9 cellular contexts compared by ENCODE assay signal in the genomic region with DNA sequence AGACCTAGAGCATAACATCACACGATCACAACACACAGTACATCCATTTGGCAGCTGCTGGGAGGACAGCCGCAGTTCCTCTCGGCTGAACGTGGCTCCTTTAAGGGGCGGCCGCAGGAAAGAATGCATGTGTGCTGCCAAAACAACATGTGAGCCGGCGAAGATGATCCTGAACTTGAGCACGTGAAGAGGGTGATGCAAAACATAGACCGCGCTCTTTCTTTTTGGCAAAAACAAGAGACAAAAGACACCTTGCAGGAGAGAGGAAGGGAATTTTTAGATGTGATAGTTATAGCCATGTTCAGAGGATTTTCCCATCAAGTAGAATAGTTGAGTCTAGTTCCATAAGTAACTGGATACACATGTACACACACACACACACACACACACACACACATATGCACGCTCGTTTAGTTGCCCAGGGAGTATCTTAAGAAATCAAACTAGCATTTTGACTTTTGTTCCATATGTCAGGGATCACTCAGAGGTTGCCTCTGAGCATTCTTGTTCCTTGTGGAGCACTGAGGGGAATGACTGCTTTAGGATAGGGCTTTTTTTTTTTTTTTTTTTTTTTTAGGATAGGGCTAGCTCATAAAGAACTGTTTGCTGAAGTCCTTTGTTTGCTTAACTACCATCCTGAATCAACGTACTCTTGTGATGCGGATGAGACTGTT. TPM values are rescaled to one million over a fixed set of nuclear protein-coding genes. Genes with fewer than 3 reads are reported as not detected.
A peak's percentile ranks its signal among the peaks of the same experiment; 100 is the strongest.
DNase-seq lines count a peak whose midpoint lies in the region; ATAC-seq, FAIRE-seq and TF ChIP-seq lines count a peak whose summit lies in the region.
"Had no signal": no experiment of that assay in that cellular context is flagged by ENCODE, and none has a peak within 500 bp of the region (broad histone marks: within the 10 kb centered on the region; RNA-seq: fewer than 3 reads in every experiment).

No MANE protein-coding gene starts in this region.

- H3K27ac Mint-ChIP-seq in activated T-helper 2 cell treated with anti-CD3 and anti-CD28 coated beads, Interferon-gamma antibody, Interleukin-2, Interleukin-4, amounts not matched to agents 10 μg/mL and 5 μg/mL and 100 μg/mL, durations not matched to agents 14 hours and 24 hours and 36 hours = no peak overlapping the region
- H3K27ac Mint-ChIP-seq: activated naive CD8-positive, alpha-beta T cell treated with anti-CD3 and anti-CD28 coated beads, Interleukin-2, amount 10 ng/mL, durations not matched to agents 7 days and 5 days had no signal

- in situ Hi-C loops in astrocyte of the cerebellum (cut with HindIII; ENCODE audit: low sequenced_read_pairs) = no loop called here

- H3K9me3 ChIP-seq in tibial artery = no peaks in the 10 kb centered on the region

- peak; percentile 71 for DNase-seq in HT1080 (ENCODE audit: low read depth)
- DNase-seq in astrocyte of the cerebellum (ENCODE audit: low read depth) = peak; percentile 84
- DNase-seq in kidney glomerular epithelial cell (lab: John Stamatoyannopoulos, UW) = peak; percentile 16
- DNase-seq in tibial artery = peak; percentile 78 to 81
- no peak for DNase-seq in GM12892 (ENCODE audit: insufficient read length)
- no peak for DNase-seq in activated T-cell treated with anti-CD3 and anti-CD28 coated beads, Interleukin-2, amount 50 U/mL, for 4 hours
- no peak for DNase-seq in activated T-helper 2 cell treated with anti-CD3 and anti-CD28 coated beads, Interferon-gamma antibody, Interleukin-2, Interleukin-4, amounts not matched to agents 10 μg/mL and 5 μg/mL and 100 μg/mL, durations not matched to agents 14 hours and 24 hours and 36 hours (ENCODE audit: low spot score)
- DNase-seq: activated naive CD8-positive, alpha-beta T cell treated with anti-CD3 and anti-CD28 coated beads, Interleukin-2, amount 10 ng/mL, durations not matched to agents 7 days and 5 days had no signal

- H3K9me3 Mint-ChIP-seq in activated T-cell treated with anti-CD3 and anti-CD28 coated beads, Interleukin-2, amount 50 U/mL, for 4 hours = no peaks in the 10 kb centered on the region
- H3K9me3 Mint-ChIP-seq in activated T-helper 2 cell treated with anti-CD3 and anti-CD28 coated beads, Interferon-gamma antibody, Interleukin-2, Interleukin-4, amounts not matched to agents 10 μg/mL and 5 μg/mL and 100 μg/mL, durations not matched to agents 14 hours and 24 hours and 36 hours = no peaks in the 10 kb centered on the region
- H3K9me3 Mint-ChIP-seq: activated naive CD8-positive, alpha-beta T cell treated with anti-CD3 and anti-CD28 coated beads, Interleukin-2, amount 10 ng/mL, durations not matched to agents 7 days and 5 days had no signal

- no peak for ATAC-seq in HG02678 (IDR thresholded peaks at IDR 0.05; ENCODE audit: unreplicated experiment)
- no peak for ATAC-seq in activated T-cell treated with anti-CD3 and anti-CD28 coated beads, Interleukin-2, amount 50 U/mL, for 4 hours

- H3K27me3 ChIP-seq in tibial artery = no peaks in the 10 kb centered on the region

- no peaks in the 10 kb centered on the region for H3K36me3 ChIP-seq in tibial artery

- no peak for FAIRE-seq in GM12892 (lab: Jason Lieb, UNC)

- no peak for TF ChIP-seq POLR2A in GM12892 (IDR thresholded peaks at IDR 0.05; ENCODE audit: low read depth, low read length)

- H3K27ac ChIP-seq in tibial artery = no peak overlapping the region

- H3K4me3 ChIP-seq in astrocyte of the cerebellum (ENCODE audit: low read depth, low read length) (peak overlapping the region; percentile 4), tibial artery (peak overlapping the region in 1 of 2 donors; percentile 20)

- intact Hi-C loops in tibial artery (cut with DNase I; ENCODE audit: low total_unique reads) = no loop called here
- intact Hi-C loops in activated T-helper 2 cell treated with anti-CD3 and anti-CD28 coated beads, Interferon-gamma antibody, Interleukin-2, Interleukin-4, amounts not matched to agents 10 μg/mL and 5 μg/mL and 100 μg/mL, durations not matched to agents 14 hours and 24 hours and 36 hours (cut with micrococcal nuclease) = no loop called here

- no peak overlapping the region for H3K4me3 Mint-ChIP-seq in activated T-cell treated with anti-CD3 and anti-CD28 coated beads, Interleukin-2, amount 50 U/mL, for 4 hours
- H3K4me3 Mint-ChIP-seq in activated T-helper 2 cell treated with anti-CD3 and anti-CD28 coated beads, Interferon-gamma antibody, Interleukin-2, Interleukin-4, amounts not matched to agents 10 μg/mL and 5 μg/mL and 100 μg/mL, durations not matched to agents 14 hours and 24 hours and 36 hours (ENCODE audit: low read depth) = no peak overlapping the region
- H3K4me3 Mint-ChIP-seq: activated naive CD8-positive, alpha-beta T cell treated with anti-CD3 and anti-CD28 coated beads, Interleukin-2, amount 10 ng/mL, durations not matched to agents 7 days and 5 days had no signal

- H3K27me3 Mint-ChIP-seq in activated T-cell treated with anti-CD3 and anti-CD28 coated beads, Interleukin-2, amount 50 U/mL, for 4 hours (ENCODE audit: low read depth) = peaks cover 4% of the 10 kb centered on the region
- peaks cover 15% of the 10 kb centered on the region for H3K27me3 Mint-ChIP-seq in activated T-helper 2 cell treated with anti-CD3 and anti-CD28 coated beads, Interferon-gamma antibody, Interleukin-2, Interleukin-4, amounts not matched to agents 10 μg/mL and 5 μg/mL and 100 μg/mL, durations not matched to agents 14 hours and 24 hours and 36 hours (ENCODE audit: low read depth)

- H3K4me1 Mint-ChIP-seq in activated T-cell treated with anti-CD3 and anti-CD28 coated beads, Interleukin-2, amount 50 U/mL, for 4 hours (ENCODE audit: low read depth) = peaks cover 5% of the 10 kb centered on the region
- peaks cover 3% of the 10 kb centered on the region for H3K4me1 Mint-ChIP-seq in activated T-helper 2 cell treated with anti-CD3 and anti-CD28 coated beads, Interferon-gamma antibody, Interleukin-2, Interleukin-4, amounts not matched to agents 10 μg/mL and 5 μg/mL and 100 μg/mL, durations not matched to agents 14 hours and 24 hours and 36 hours (ENCODE audit: low read depth)
- H3K4me1 Mint-ChIP-seq: activated naive CD8-positive, alpha-beta T cell treated with anti-CD3 and anti-CD28 coated beads, Interleukin-2, amount 10 ng/mL, durations not matched to agents 7 days and 5 days had no signal

- H3K36me3 Mint-ChIP-seq in activated T-cell treated with anti-CD3 and anti-CD28 coated beads, Interleukin-2, amount 50 U/mL, for 4 hours (ENCODE audit: insufficient read depth) = no peaks in the 10 kb centered on the region
- H3K36me3 Mint-ChIP-seq in activated T-helper 2 cell treated with anti-CD3 and anti-CD28 coated beads, Interferon-gamma antibody, Interleukin-2, Interleukin-4, amounts not matched to agents 10 μg/mL and 5 μg/mL and 100 μg/mL, durations not matched to agents 14 hours and 24 hours and 36 hours (ENCODE audit: low read depth) = no peaks in the 10 kb centered on the region
- H3K36me3 Mint-ChIP-seq: activated naive CD8-positive, alpha-beta T cell treated with anti-CD3 and anti-CD28 coated beads, Interleukin-2, amount 10 ng/mL, durations not matched to agents 7 days and 5 days had no signal

- H3K4me1 ChIP-seq in tibial artery = peaks cover 0 to 11% (median 3%) of the 10 kb centered on the region in 4 donors

- TF ChIP-seq CTCF in astrocyte of the cerebellum (IDR thresholded peaks at IDR 0.05; ENCODE audit: low read depth, low read length, missing control alignments) = no peak
- TF ChIP-seq CTCF in tibial artery (IDR thresholded peaks at IDR 0.05) = no peak

RNA-seq across cellular contexts. Expression of a gene that starts 21.7 kb away (rescaled TPM):
- 10.6 and 15.7 TPM in 2 replicates for total RNA-seq in HT1080 (2014; rRNA removed; shearing (Covaris generic))
- 24.6 and 27.3 TPM in 2 replicates for polyA plus RNA-seq in HT1080 (2015; cell fraction: cytosol; rRNA removed)
- polyA plus RNA-seq in HT1080 (2015; cell fraction: nucleus; rRNA removed) = 21.4 and 21.8 TPM in 2 replicates
- 23.9 TPM for polyA plus RNA-seq in GM12892 (2012; ENCODE audit: missing spikeins)
- 10 to 100 TPM; 49.2 to 61.3 (median 51.9) TPM for total RNA-seq in activated T-cell treated with anti-CD3 and anti-CD28 coated beads, Interleukin-2, amount 50 U/mL, for 4 hours
- 50.7 and 55.7 TPM in 2 replicates for total RNA-seq in activated T-helper 2 cell treated with anti-CD3 and anti-CD28 coated beads, Interferon-gamma antibody, Interleukin-2, Interleukin-4, amounts not matched to agents 10 μg/mL and 5 μg/mL and 100 μg/mL, durations not matched to agents 14 hours and 24 hours and 36 hours

Comparison
In these comparisons a context has a peak if more than half of its experiments do, and no peak if none do; other contexts are left out.
1. DNase-seq: peak in HT1080 (single experiment), astrocyte of the cerebellum (single experiment), kidney glomerular epithelial cell (single experiment) and tibial artery (2 of 2); none in GM12892 (single experiment), activated T-cell treated with anti-CD3 and anti-CD28 coated beads, Interleukin-2, amount 50 U/mL, for 4 hours (single experiment) and activated T-helper 2 cell treated with anti-CD3 and anti-CD28 coated beads, Interferon-gamma antibody, Interleukin-2, Interleukin-4, amounts not matched to agents 10 μg/mL and 5 μg/mL and 100 μg/mL, durations not matched to agents 14 hours and 24 hours and 36 hours (single experiment).